Comparison of ENCODE assay signal across 9 cellular contexts in genomic region chr11:14971865-14972580, GRCh38. TPM values are rescaled to one million over a fixed set of nuclear protein-coding genes. Genes with fewer than 3 reads are reported as not detected.
DNase-seq lines count a peak whose midpoint lies in the region; ATAC-seq, FAIRE-seq and TF ChIP-seq lines count a peak whose summit lies in the region.
"Had no signal": no experiment of that assay in that cellular context is flagged by ENCODE, and none has a peak within 500 bp of the region (broad histone marks: within the 10 kb centered on the region; RNA-seq: fewer than 3 reads in every experiment).

CALCA (minus strand) TSS chr11:14972351; CDS start chr11:14971192, 1,159 bp downstream.

- intact Hi-C loops in K562 (cut with micrococcal nuclease) (loop anchor here (2.0 kb wide), 1 partner anchor 35 kb away; no protein-coding TSS in a partner anchor), mucosa of descending colon (cut with DNase I, micrococcal nuclease) (no loop called here), esophagus muscularis mucosa (cut with DNase I) (no loop called here)

- H3K27me3 ChIP-seq in CD4-positive, CD25-positive, alpha-beta regulatory T cell (ENCODE audit: control insufficient read depth, insufficient read depth, low read length) = peaks cover 46% of the 10 kb centered on the region
- peaks cover 25 to 45% of the 10 kb centered on the region in 2 experiments; a peak in 4 of 5 replicates for H3K27me3 ChIP-seq in K562 (ENCODE audit: control insufficient read depth in 2 of 2, insufficient read depth in 2 of 2, low read length in 2 of 2)
- peaks cover 0 to 96% (median 38%) of the 10 kb centered on the region in 4 donors for H3K27me3 ChIP-seq in esophagus muscularis mucosa

- no peak within 1 kb of the TSS for H3K27ac ChIP-seq in CD4-positive, CD25-positive, alpha-beta regulatory T cell (ENCODE audit: insufficient read depth, low read length, poor library complexity, severe bottlenecking)
- H3K27ac ChIP-seq in K562 (ENCODE audit: extremely low read depth, low read depth, low read length) (no peak within 1 kb of the TSS), esophagus muscularis mucosa (replicated peaks in 1 of 4) (no peak within 1 kb of the TSS)

- peaks cover 7 to 37% (median 21%) of the 10 kb centered on the region in 4 donors for H3K4me1 Mint-ChIP-seq in CD4-positive, CD25-positive, alpha-beta regulatory T cell

- TF ChIP-seq POLR2A in K562 (conservative IDR thresholded peaks at IDR 0.05) (no peak), esophagus muscularis mucosa (IDR thresholded peaks at IDR 0.05; ENCODE audit: low read depth) (no peak)

- peaks cover 90% of the 10 kb centered on the region for H3K27me3 Mint-ChIP-seq in CD4-positive, CD25-positive, alpha-beta regulatory T cell

- no peak within 1 kb of the TSS; a peak in 1 of 4 replicates for H3K9ac ChIP-seq in K562 (ENCODE audit: insufficient read depth in 1 of 2, low read depth in 2 of 2, low read length in 2 of 2)

- H3K9me1 ChIP-seq in K562 (ENCODE audit: control insufficient read depth, insufficient read depth, low read length) = no peaks in the 10 kb centered on the region

- H3K4me3 ChIP-seq in CD4-positive, CD25-positive, alpha-beta regulatory T cell (ENCODE audit: low read depth, low read length) = no peak within 1 kb of the TSS
- no peak within 1 kb of the TSS for H3K4me3 ChIP-seq in K562
- no peak within 1 kb of the TSS for H3K4me3 ChIP-seq in mucosa of descending colon
- peak within 1 kb of the TSS in 2 of 4 donors; percentile 6 to 16 for H3K4me3 ChIP-seq in esophagus muscularis mucosa

- in situ Hi-C loops in K562 (cut with MboI) = no loop called here

- H3K4me3 Mint-ChIP-seq in CD4-positive, CD25-positive, alpha-beta regulatory T cell = peak within 1 kb of the TSS; percentile 51 to 87 (median 78)

- H3K79me2 ChIP-seq in K562 (ENCODE audit: control insufficient read depth, insufficient read depth, low read length) = no peaks in the 10 kb centered on the region

- H2AFZ ChIP-seq in K562 (ENCODE audit: low read depth, low read length) = no peak within 1 kb of the TSS

- no peak for TF ChIP-seq CTCF in K562 (IDR thresholded peaks at IDR 0.05 in 2 of 3, conservative IDR thresholded peaks at IDR 0.05 in 1 of 3; ENCODE audit: insufficient read depth in 2 of 3, low read depth in 1 of 3, low read length in 3 of 3)
- no peak for TF ChIP-seq CTCF in mucosa of descending colon (IDR thresholded peaks at IDR 0.05)
- TF ChIP-seq CTCF in esophagus muscularis mucosa (IDR thresholded peaks at IDR 0.05) = no peak

- peaks cover 0 to 3% (median 0%) of the 10 kb centered on the region in 7 donors for H3K9me3 Mint-ChIP-seq in CD4-positive, CD25-positive, alpha-beta regulatory T cell

- no peaks in the 10 kb centered on the region for H3K9me3 ChIP-seq in CD4-positive, CD25-positive, alpha-beta regulatory T cell (ENCODE audit: control insufficient read depth in 2 of 2, low read length in 2 of 2)
- H3K9me3 ChIP-seq in K562 (replicated peaks; ENCODE audit: control insufficient read depth, insufficient read depth, low read depth, low read length) (no peaks in the 10 kb centered on the region), mucosa of descending colon (no peaks in the 10 kb centered on the region), esophagus muscularis mucosa (no peaks in the 10 kb centered on the region)

- ATAC-seq in CD4-positive, CD25-positive, alpha-beta regulatory T cell (ENCODE audit: low read depth in 2 of 2) = no peak
- ATAC-seq in K562 = no peak
- peak; percentile 34 for ATAC-seq in mucosa of descending colon

- no peak for TF ChIP-seq EP300 in K562 (IDR thresholded peaks at IDR 0.05; ENCODE audit: low read length)
- no peak for TF ChIP-seq EP300 in esophagus muscularis mucosa (IDR thresholded peaks at IDR 0.05)

- TF ChIP-seq RAD21 in K562 (CRISPR knock-in tag; conservative IDR thresholded peaks at IDR 0.05 in 1 of 2, IDR thresholded peaks at IDR 0.05 in 1 of 2) = no peak

- POLR2A ChIA-PET in K562 (lab: Yijun Ruan, JAX) = interaction anchor here (0.8 kb wide), 1 partner anchor 80 kb away, joined by 4 read pairs; no protein-coding TSS in a partner anchor

- CTCF ChIA-PET in K562 (lab: Yijun Ruan, JAX; ENCODE audit: low intra/inter-chr PET ratio) = no interaction called here

- no TSS peak for BruUV-seq in K562 (replicated peaks; lab: Mats Ljungman, UMichigan)

- 14% methylated on average over 39 of the region's 40 CpGs for WGBS in K562 (ENCODE audit: insufficient coverage, low coverage, missing lambda C conversion rate)
- 4% methylated on average over 27 of the region's 40 CpGs for WGBS in esophagus muscularis mucosa

- no peak within 1 kb of the TSS for H3K27ac Mint-ChIP-seq in CD4-positive, CD25-positive, alpha-beta regulatory T cell

- FAIRE-seq in K562 (lab: Jason Lieb, UNC) = no peak

- DNase-seq in CD4-positive, CD25-positive, alpha-beta regulatory T cell = no peak
- DNase-seq in ELF-1 (ENCODE audit: low read depth, low spot score) (peak; percentile 38), K562 (ENCODE audit: extremely low read depth in 1 of 4, low spot score in 3 of 4) (no peak), mucosa of descending colon (peak in 1 of 3 donors; percentile 26), esophagus muscularis mucosa (ENCODE audit: extremely low spot score) (no peak), glomerular visceral epithelial cell (ENCODE audit: extremely low spot score) (no peak)
- no peak for DNase-seq in NK-92 treated with Interleukin-12 subunit alpha and Interleukin-12 subunit beta, amount 100 ng/mL, for 24 hours (lab: John Stamatoyannopoulos, UW)
- DNase-seq: NCI-H1930, SW 1271 had no signal

- H3K4me2 ChIP-seq in K562 (ENCODE audit: insufficient read depth, low read length) = no peak within 1 kb of the TSS

- no peaks in the 10 kb centered on the region for H3K36me3 Mint-ChIP-seq in CD4-positive, CD25-positive, alpha-beta regulatory T cell

- no peaks in the 10 kb centered on the region for H3K36me3 ChIP-seq in CD4-positive, CD25-positive, alpha-beta regulatory T cell (ENCODE audit: control insufficient read depth, insufficient read depth, low read length)
- H3K36me3 ChIP-seq in K562 (ENCODE audit: control insufficient read depth, insufficient read depth, low read length) = no peaks in the 10 kb centered on the region
- no peaks in the 10 kb centered on the region for H3K36me3 ChIP-seq in mucosa of descending colon (ENCODE audit: low read depth)
- H3K36me3 ChIP-seq in esophagus muscularis mucosa = no peaks in the 10 kb centered on the region

- H4K20me1 ChIP-seq in K562 (replicated peaks; ENCODE audit: control insufficient read depth, insufficient read depth, low read length) = no peaks in the 10 kb centered on the region

- H3K4me1 ChIP-seq in CD4-positive, CD25-positive, alpha-beta regulatory T cell (ENCODE audit: control insufficient read depth, insufficient read depth, low read length, poor library complexity, severe bottlenecking) = peaks cover 28% of the 10 kb centered on the region
- H3K4me1 ChIP-seq in K562 (replicated peaks in 1 of 2; ENCODE audit: control insufficient read depth in 2 of 2, insufficient read depth in 2 of 2, low read length in 2 of 2) (peaks cover 3 to 18% of the 10 kb centered on the region in 2 experiments; a peak in 3 of 5 replicates), mucosa of descending colon (ENCODE audit: low read depth) (peaks cover 13% of the 10 kb centered on the region), esophagus muscularis mucosa (peaks cover 22 to 40% (median 37%) of the 10 kb centered on the region in 4 donors)

TF ChIP-seq in K562, 482 proteins besides CTCF, POLR2A, EP300 and RAD21:
- TF ChIP-seq TAF15 (IDR thresholded peaks at IDR 0.05; ENCODE audit: low read depth, low read length) (no peak), CEBPG (CRISPR knock-in tag; IDR thresholded peaks at IDR 0.05) (no peak; the same call in 1 of the 2 replicates), CEBPG (tag; conservative IDR thresholded peaks at IDR 0.05 in 1 of 2, IDR thresholded peaks at IDR 0.05 in 1 of 2) (peak in 1 of 2 experiments; percentile 44; a peak in 1 of 4 replicates)
- TF ChIP-seq, protein P1, sequence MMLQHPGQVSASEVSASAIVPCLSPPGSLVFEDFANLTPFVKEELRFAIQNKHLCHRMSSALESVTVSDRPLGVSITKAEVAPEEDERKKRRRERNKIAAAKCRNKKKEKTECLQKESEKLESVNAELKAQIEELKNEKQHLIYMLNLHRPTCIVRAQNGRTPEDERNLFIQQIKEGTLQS (IDR thresholded peaks at IDR 0.05) = peak; percentile 20; the same call in 1 of the 2 replicates
- TF ChIP-seq, protein P1 (CRISPR knock-in tag; conservative IDR thresholded peaks at IDR 0.05) = no peak

RNA-seq across cellular contexts. Expression of gene CALCA, which starts in this region (rescaled TPM):
- total RNA-seq in CD4-positive, CD25-positive, alpha-beta regulatory T cell = not detected
- not detected for polyA plus RNA-seq in CD4-positive, CD25-positive, alpha-beta regulatory T cell
- not detected in 2 replicates for total RNA-seq in K562 (2011; cell fraction: chromatin; rRNA removed; ENCODE audit: low replicate concordance)
- not detected in 2 replicates for total RNA-seq in K562 (2011; cell fraction: nucleolus; rRNA removed)
- total RNA-seq in K562 (2011; cell fraction: nucleoplasm; rRNA removed) = not detected in 2 replicates
- total RNA-seq in K562 (2014; rRNA removed) (not detected in 2 replicates), K562 (2014; rRNA removed; fragmentation: Illumina TruSeq; extraction: Trizol) (not detected in 2 replicates), K562 (2015; rRNA removed; fragmentation: Illumina TruSeq; extraction: Trizol) (not detected in 2 replicates), K562 (2021) (not detected in 2 replicates), mucosa of descending colon (under 1 TPM in 1 of 3 donors, not detected in 2; 0.85 TPM), esophagus muscularis mucosa (not detected)
- polyA plus RNA-seq in K562 (2011; rRNA removed) (not detected in 2 replicates), K562 (2014; fragmentation: Illumina TruSeq; extraction: Trizol) (not detected in 2 replicates), K562 (2014; fragmentation: Nextera tagmentation; extraction: Ambion mirVana) (under 1 TPM in 1 of 2 experiments, not detected in 1; 0.07 TPM), K562 (2014; rRNA removed) (0.51 TPM in 1 of 2 replicates, not detected in the other)
- not detected in 2 replicates for polyA plus RNA-seq in K562 (2011; cell fraction: cytosol; rRNA removed)
- not detected in 2 replicates for polyA plus RNA-seq in K562 (2011; cell fraction: nucleus; rRNA removed)
- polyA plus RNA-seq in K562 (2012) = 3.4 TPM in 1 of 2 replicates, not detected in the other
- polyA minus RNA-seq in K562 (2011; rRNA and poly(A)+ RNA removed) = not detected in 2 replicates
- not detected in 2 replicates for polyA minus RNA-seq in K562 (2011; cell fraction: cytosol; rRNA and poly(A)+ RNA removed)
- not detected in 2 replicates for polyA minus RNA-seq in K562 (2011; cell fraction: nucleus; rRNA and poly(A)+ RNA removed)

Comparison
In these comparisons a context has a peak if more than half of its experiments do, and no peak if none do; other contexts are left out.
1. Peak in ATAC-seq in mucosa of descending colon; RNA of the gene not detected or under 1 TPM.